Comparison of ENCODE assay signal across 24 cellular contexts in genomic region chr17:43699438-43699756, GRCh38. TPM values are rescaled to one million over a fixed set of nuclear protein-coding genes. Genes with fewer than 3 reads are reported as not detected.
A peak's percentile ranks its signal among the peaks of the same experiment; 100 is the strongest.
DNase-seq lines count a peak whose midpoint lies in the region; ATAC-seq and TF ChIP-seq lines count a peak whose summit lies in the region.
"Had no signal": no experiment of that assay in that cellular context is flagged by ENCODE, and none has a peak within 500 bp of the region (broad histone marks: within the 10 kb centered on the region; RNA-seq: fewer than 3 reads in every experiment).

No MANE protein-coding gene starts in this region.

- peak; percentile 25 to 68 (median 63) for ATAC-seq in psoas muscle
- no peak for ATAC-seq in thoracic aorta (ENCODE audit: insufficient number of reproducible peaks, low FRiP score, low read depth)
- no peak for ATAC-seq in HG02981 (IDR thresholded peaks at IDR 0.05; ENCODE audit: unreplicated experiment)
- ATAC-seq: A549, GM12878, GM23338, HCT116 had no signal

- DNase-seq in ascending aorta (ENCODE audit: low spot score in 2 of 2) = no peak
- DNase-seq in psoas muscle = no peak
- DNase-seq in thoracic aorta (ENCODE audit: low spot score) = no peak
- DNase-seq in NCI-H2171 treated with DMSO at 0.1 percent for 48 hours (lab: John Stamatoyannopoulos, UW) = no peak
- DNase-seq in NCI-H524 (lab: John Stamatoyannopoulos, UW) = no peak
- DNase-seq: 8988T; ACHN; AML-193; BE2C; CD4-positive, alpha-beta T cell; CD8-positive, alpha-beta memory T cell; DMS 273 treated with DMSO at 0.1 percent for 48 hours; DMS79; EL; GDM1; H9 had no signal

- TF ChIP-seq CTCF in ascending aorta (IDR thresholded peaks at IDR 0.05) (no peak), psoas muscle (IDR thresholded peaks at IDR 0.05) (no peak), thoracic aorta (IDR thresholded peaks at IDR 0.05) (no peak)

- H3K36me3 ChIP-seq in ascending aorta (no peaks in the 10 kb centered on the region), psoas muscle (ENCODE audit: insufficient read depth in 1 of 2, low read depth in 1 of 2) (no peaks in the 10 kb centered on the region), thoracic aorta (no peaks in the 10 kb centered on the region)
- H3K36me3 ChIP-seq: BE2C; BLaER1 treated with 17β-estradiol and CSF1 and Interleukin-3, amounts not matched to agents 10 nM and 100 nM had no signal

- H3K27me3 ChIP-seq in ascending aorta (no peaks in the 10 kb centered on the region), psoas muscle (ENCODE audit: insufficient read depth in 3 of 3, low read length in 2 of 3) (no peaks in the 10 kb centered on the region), thoracic aorta (replicated peaks; ENCODE audit: insufficient read depth) (no peaks in the 10 kb centered on the region)
- H3K27me3 ChIP-seq: BE2C had no signal

- intact Hi-C loops in ascending aorta (cut with DNase I) (no loop called here), psoas muscle (cut with DNase I) (no loop called here)

- peaks cover 8 to 52% of the 10 kb centered on the region in 2 donors for H3K4me1 ChIP-seq in ascending aorta
- H3K4me1 ChIP-seq in psoas muscle = peaks cover 17% of the 10 kb centered on the region
- peaks cover 39 to 57% of the 10 kb centered on the region in 2 donors for H3K4me1 ChIP-seq in thoracic aorta (ENCODE audit: control insufficient read depth in 1 of 2, low read depth in 2 of 2)
- H3K4me1 ChIP-seq: BE2C had no signal

- H3K4me3 ChIP-seq in ascending aorta (no peak overlapping the region), psoas muscle (no peak overlapping the region), thoracic aorta (no peak overlapping the region)
- H3K4me3 ChIP-seq: A549; BLaER1 treated with 17β-estradiol and CSF1 and Interleukin-3, amounts not matched to agents 10 nM and 100 nM; GM12878; GM23338 had no signal

- H3K9me3 ChIP-seq in ascending aorta (no peaks in the 10 kb centered on the region), psoas muscle (no peaks in the 10 kb centered on the region), thoracic aorta (no peaks in the 10 kb centered on the region)
- H3K9me3 ChIP-seq: BE2C had no signal

- H3K27ac ChIP-seq in ascending aorta (peak overlapping the region; percentile 75 to 85), psoas muscle (no peak overlapping the region), thoracic aorta (peak overlapping the region; percentile 70 to 77)
- H3K27ac ChIP-seq: BLaER1 treated with 17β-estradiol and CSF1 and Interleukin-3, amounts not matched to agents 10 nM and 100 nM had no signal

- WGBS in psoas muscle, 3 donors = 31 to 62% (median 32%) methylated on average over 3 of the region's 3 CpGs

RNA-seq across cellular contexts. Expression of gene MEOX1, which starts 37.7 kb away (rescaled TPM):
- total RNA-seq in ascending aorta (17.8 TPM), psoas muscle (1 to 10 TPM; 3.9 to 8.7 (median 6.4) TPM), thoracic aorta (1 to 10 TPM; 3.0 to 5.4 TPM)
- polyA plus RNA-seq in psoas muscle = 1 to 10 TPM; 4.5 to 6.7 (median 5.0) TPM
- total RNA-seq: GM23338, H4, H9 had no signal
- polyA plus RNA-seq: A549, GM23338 had no signal

RNA-seq across cellular contexts. Expression of gene SOST, which starts 59.2 kb away (rescaled TPM):
- total RNA-seq in ascending aorta (15.1 TPM), psoas muscle (not detected), thoracic aorta (10 to 100 TPM; 45.2 to 55.4 TPM)
- not detected for polyA plus RNA-seq in psoas muscle
- total RNA-seq: CD4-positive, alpha-beta T cell; CD8-positive, alpha-beta memory T cell; GM12878; GM23338; H9 had no signal
- polyA plus RNA-seq: CD14-positive monocyte; CD8-positive, alpha-beta memory T cell; GM12878; GM23338 had no signal

Comparison
In these comparisons a context has a peak if more than half of its experiments do, and no peak if none do; other contexts are left out.
1. ATAC-seq: peak in psoas muscle (4 of 4); none in thoracic aorta (single experiment) and HG02981 (single experiment).
2. RNA of gene SOST, which starts 59.2 kb away (total RNA-seq): 45.2 to 55.4 TPM in thoracic aorta and 15.1 TPM in ascending aorta (single experiment); not detected in psoas muscle; every median in the first group is over 10 times any median in the second.